Comparison of ENCODE assay signal across 35 cellular contexts in genomic region chr2:41546031-41546430, GRCh38.
"Had no signal": no experiment of that assay in that cellular context is flagged by ENCODE, and none has a peak within 500 bp of the region (broad histone marks: within the 10 kb centered on the region; RNA-seq: fewer than 3 reads in every experiment).

No MANE protein-coding gene starts in this region.

- H3K27me3 ChIP-seq: MG63 had no signal

- H3K9me3 ChIP-seq: MG63 had no signal

- H3K36me3 ChIP-seq: MG63 had no signal

- H3K9ac ChIP-seq: KMS-11 had no signal

- H3K4me2 ChIP-seq: KMS-11 had no signal

- H3K4me3 ChIP-seq: MG63 had no signal

- DNase-seq: Karpas-422, Kasumi-1, MG63, MM.1S, MV-4-11, NCI-H1048, NCI-H1092, NCI-H1092 treated with DMSO at 0.1 percent for 48 hours, NCI-H1105, NCI-H1105 treated with DMSO at 0.1 percent for 48 hours, NCI-H1417, NCI-H1417 treated with DMSO at 0.1 percent for 48 hours, NCI-H1436, NCI-H1436 treated with DMSO at 0.1 percent for 48 hours, NCI-H146, NCI-H1694, NCI-H1694 treated with DMSO at 0.1 percent for 48 hours, NCI-H187, NCI-H187 treated with DMSO at 0.1 percent for 48 hours, NCI-H1930, NCI-H2029, NCI-H2029 treated with DMSO at 0.1 percent for 48 hours, NCI-H2081, NCI-H2081 treated with DMSO at 0.1 percent for 48 hours, NCI-H2107, NCI-H2171, NCI-H2171 treated with DMSO at 0.1 percent for 48 hours, NCI-H2227 treated with DMSO at 0.1 percent for 48 hours, NCI-H226, NCI-H345, NCI-H446, NCI-H446 treated with DMSO at 0.1 percent for 48 hours, NCI-H510A, NCI-H510A treated with DMSO at 0.1 percent for 48 hours had no signal

- H3K27ac ChIP-seq: KMS-11 had no signal
